In the genomic region with DNA sequence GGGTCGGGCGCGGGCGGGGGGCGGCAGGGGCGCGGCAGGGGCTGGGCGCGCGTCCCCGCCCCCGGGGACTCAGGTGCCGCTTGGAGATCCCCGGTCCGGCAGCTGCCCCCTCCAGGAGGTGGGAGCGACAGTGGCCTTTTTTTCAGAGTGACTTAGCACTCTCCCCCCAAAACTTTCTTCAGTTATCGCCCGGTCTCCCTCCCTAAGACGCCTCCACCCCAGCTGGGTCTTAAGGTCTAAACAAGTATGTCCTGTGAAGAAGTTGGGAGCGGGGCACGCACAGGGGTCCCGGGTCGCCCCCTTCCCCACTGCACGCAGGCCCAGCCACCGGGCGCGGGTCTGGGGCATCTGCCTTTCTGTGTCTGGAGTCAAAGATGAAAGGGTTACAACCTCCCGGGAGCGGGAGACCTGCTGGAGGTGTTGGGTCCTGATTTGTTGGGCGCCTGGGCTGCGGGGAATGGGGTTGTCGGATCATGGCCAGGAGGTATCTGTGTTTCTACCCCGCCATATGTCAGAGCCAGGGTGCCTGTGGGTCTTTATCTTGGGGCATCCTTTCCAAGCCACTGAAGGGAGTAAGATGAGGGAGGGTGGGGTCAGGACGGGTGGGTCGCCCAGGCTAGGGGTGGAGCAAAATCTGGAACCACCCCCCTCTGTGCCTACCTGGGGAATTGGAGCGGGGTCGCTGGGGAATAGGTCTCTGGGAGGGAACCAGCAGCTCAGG, we compare ENCODE assay signal across 9 cellular contexts. TPM values are rescaled to one million over a fixed set of nuclear protein-coding genes. Genes with fewer than 3 reads are reported as not detected.
DNase-seq lines count a peak whose midpoint lies in the region; ATAC-seq and TF ChIP-seq lines count a peak whose summit lies in the region.
"Had no signal": no experiment of that assay in that cellular context is flagged by ENCODE, and none has a peak within 500 bp of the region (broad histone marks: within the 10 kb centered on the region; RNA-seq: fewer than 3 reads in every experiment).

No MANE protein-coding gene starts in this region.

- H3K9ac ChIP-seq in OCI-LY3 (ENCODE audit: low read length) (peak overlapping the region; percentile 100), mesenchymal stem cell (ENCODE audit: low read length) (peak overlapping the region; percentile 70)

- no peak overlapping the region for H4K8ac ChIP-seq in mesenchymal stem cell (ENCODE audit: low read length)

- CTCF ChIA-PET in CD8-positive, alpha-beta memory T cell (lab: Charles Lee), result interaction anchor here (0.8 to 13.8 kb wide), 11 partner anchors 11 to 176 kb away, joined by 3 to 409 read pairs (median 8); partner anchors contain the start of genes ACBD4 and MAP3K14

- H3K79me2 ChIP-seq in OCI-LY3 (ENCODE audit: low read length), result peaks cover 61% of the 10 kb centered on the region

- no peak overlapping the region for H4K91ac ChIP-seq in mesenchymal stem cell (ENCODE audit: low read length)

- POLR2A ChIA-PET in CD8-positive, alpha-beta memory T cell (lab: Charles Lee), result interaction anchor here (0.6 to 13.4 kb wide), 10 partner anchors 8 to 962 kb away, joined by 3 to 189 read pairs (median 6); partner anchors contain the start of genes HEXIM1, HEXIM2 and MAP3K14

- peak overlapping the region; percentile 92 to 100 (median 100) for H3K27ac Mint-ChIP-seq in CD8-positive, alpha-beta memory T cell
- H3K27ac Mint-ChIP-seq in brain, result peak overlapping the region in 2 of 5 experiments; percentile 30 to 79

- peak overlapping the region; percentile 99 for H3K4me2 ChIP-seq in OCI-LY3 (ENCODE audit: low read length)
- peak overlapping the region; percentile 67 for H3K4me2 ChIP-seq in mesenchymal stem cell (ENCODE audit: low read length, poor library complexity, severe bottlenecking)

- no peak overlapping the region for H2AFZ ChIP-seq in OCI-LY3 (ENCODE audit: low read depth, low read length)
- no peak overlapping the region for H2AFZ ChIP-seq in mesenchymal stem cell (ENCODE audit: low read depth, low read length)

- TF ChIP-seq CTCF in OCI-LY3 (IDR thresholded peaks at IDR 0.05; ENCODE audit: low read depth, low read length) (no peak), brain (conservative IDR thresholded peaks at IDR 0.05) (no peak), tibial artery (IDR thresholded peaks at IDR 0.05) (no peak)

- no peak overlapping the region for H2BK15ac ChIP-seq in mesenchymal stem cell (ENCODE audit: low read depth, poor library complexity, severe bottlenecking)

- H2AK5ac ChIP-seq in mesenchymal stem cell (ENCODE audit: low read length, severe bottlenecking), result no peak overlapping the region

- peak in 3 of 5 donors; percentile 41 to 68 (median 55) for DNase-seq in CD8-positive, alpha-beta memory T cell
- DNase-seq in mesenchymal stem cell (no peak), tibial artery (peak in 1 of 2 donors; percentile 69), iPS-NIHi11 (ENCODE audit: low spot score) (no peak), SIG-M5 (lab: John Stamatoyannopoulos, UW) (no peak)

- intact Hi-C loops in tibial artery (cut with DNase I; ENCODE audit: low total_unique reads), result no loop called here

- H3K18ac ChIP-seq in mesenchymal stem cell (ENCODE audit: low read depth in 1 of 2, low read length in 2 of 2), result no peak overlapping the region

- peak overlapping the region; percentile 98 for H3K27ac ChIP-seq in CD8-positive, alpha-beta memory T cell (ENCODE audit: low read depth, low read length)
- H3K27ac ChIP-seq in OCI-LY3 (ENCODE audit: low read length) (peak overlapping the region; percentile 99), mesenchymal stem cell (ENCODE audit: low read length, poor library complexity, severe bottlenecking) (no peak overlapping the region), tibial artery (no peak overlapping the region)

- H3K4me3 Mint-ChIP-seq in CD8-positive, alpha-beta memory T cell, result peak overlapping the region; percentile 96 to 100 (median 99)
- peak overlapping the region; percentile 79 to 84 (median 82) for H3K4me3 Mint-ChIP-seq in brain

- H3K9me3 Mint-ChIP-seq in CD8-positive, alpha-beta memory T cell, result no peaks in the 10 kb centered on the region
- peaks cover 0 to 8% (median 0%) of the 10 kb centered on the region in 5 experiments for H3K9me3 Mint-ChIP-seq in brain

- no peak overlapping the region for H2BK12ac ChIP-seq in mesenchymal stem cell (ENCODE audit: low read length in 2 of 2)

- no peak for ATAC-seq in GM18498 (IDR thresholded peaks at IDR 0.05; ENCODE audit: unreplicated experiment)

- H3K4ac ChIP-seq in mesenchymal stem cell (ENCODE audit: low read depth in 1 of 2, low read length in 2 of 2), result no peak overlapping the region

- H3K27me3 ChIP-seq in CD8-positive, alpha-beta memory T cell (ENCODE audit: insufficient read depth, low read length, poor library complexity, severe bottlenecking), result no peaks in the 10 kb centered on the region
- H3K27me3 ChIP-seq in OCI-LY3 (ENCODE audit: low read depth, low read length), result no peaks in the 10 kb centered on the region
- peaks cover 18 to 27% of the 10 kb centered on the region in 2 experiments for H3K27me3 ChIP-seq in mesenchymal stem cell (ENCODE audit: control insufficient read depth in 1 of 2, insufficient read depth in 1 of 2, low read length in 2 of 2)
- H3K27me3 ChIP-seq in tibial artery, result peaks cover 0 to 43% of the 10 kb centered on the region in 2 donors

- H3K4me3 ChIP-seq in CD8-positive, alpha-beta memory T cell (ENCODE audit: low read length), result peak overlapping the region; percentile 95
- H3K4me3 ChIP-seq in OCI-LY3 (ENCODE audit: low read length) (peak overlapping the region; percentile 100), mesenchymal stem cell (ENCODE audit: insufficient read depth in 1 of 2, low read depth in 1 of 2, low read length in 2 of 2) (peak overlapping the region; percentile 61 to 77), tibial artery (peak overlapping the region; percentile 36 to 59)

- no peaks in the 10 kb centered on the region for H3K79me1 ChIP-seq in mesenchymal stem cell (replicated peaks; ENCODE audit: low read length, poor library complexity, severe bottlenecking)

- peaks cover 0 to 1% of the 10 kb centered on the region in 2 donors for H3K27me3 Mint-ChIP-seq in CD8-positive, alpha-beta memory T cell
- peaks cover 75% of the 10 kb centered on the region for H3K27me3 Mint-ChIP-seq in brain

- peaks cover 4 to 71% (median 4%) of the 10 kb centered on the region in 3 donors for H3K36me3 Mint-ChIP-seq in CD8-positive, alpha-beta memory T cell
- H3K36me3 Mint-ChIP-seq in brain, result no peaks in the 10 kb centered on the region

- H2BK5ac ChIP-seq in mesenchymal stem cell (ENCODE audit: low read depth, low read length, poor library complexity, severe bottlenecking), result no peak overlapping the region

- H2BK120ac ChIP-seq in mesenchymal stem cell (ENCODE audit: low read depth, low read length), result no peak overlapping the region

- no peaks in the 10 kb centered on the region for H4K20me1 ChIP-seq in OCI-LY3 (ENCODE audit: insufficient read depth, low read length)

- peaks cover 47 to 61% (median 56%) of the 10 kb centered on the region in 3 donors for H3K4me1 Mint-ChIP-seq in CD8-positive, alpha-beta memory T cell
- H3K4me1 Mint-ChIP-seq in brain, result peaks cover 55% of the 10 kb centered on the region

- no peaks in the 10 kb centered on the region for H3K9me3 ChIP-seq in CD8-positive, alpha-beta memory T cell (ENCODE audit: low read length)
- H3K9me3 ChIP-seq in OCI-LY3 (ENCODE audit: insufficient read depth, low read length) (no peaks in the 10 kb centered on the region), mesenchymal stem cell (ENCODE audit: control insufficient read depth, low read length) (no peaks in the 10 kb centered on the region), tibial artery (no peaks in the 10 kb centered on the region)

- peaks cover 51% of the 10 kb centered on the region for H3K4me1 ChIP-seq in CD8-positive, alpha-beta memory T cell (ENCODE audit: insufficient read depth, low read length)
- H3K4me1 ChIP-seq in OCI-LY3 (ENCODE audit: low read length) (peaks cover 47% of the 10 kb centered on the region), mesenchymal stem cell (ENCODE audit: control insufficient read depth, insufficient read depth, low read depth, low read length) (peaks cover 31% of the 10 kb centered on the region), tibial artery (peaks cover 0 to 19% (median 15%) of the 10 kb centered on the region in 4 donors)

- 6% methylated on average over 25 of the region's 37 CpGs for WGBS in mesenchymal stem cell

- peaks cover 3% of the 10 kb centered on the region for H3K36me3 ChIP-seq in CD8-positive, alpha-beta memory T cell (ENCODE audit: insufficient read depth, low read length)
- no peaks in the 10 kb centered on the region for H3K36me3 ChIP-seq in OCI-LY3 (replicated peaks; ENCODE audit: low read depth, low read length)
- H3K36me3 ChIP-seq in mesenchymal stem cell (ENCODE audit: control insufficient read depth in 1 of 2, insufficient read depth in 2 of 2, low read depth in 1 of 2, low read length in 2 of 2), result no peaks in the 10 kb centered on the region
- no peaks in the 10 kb centered on the region for H3K36me3 ChIP-seq in tibial artery

- no peak overlapping the region for H3K14ac ChIP-seq in mesenchymal stem cell (ENCODE audit: low read length in 2 of 2)

- no peak overlapping the region for H3K23ac ChIP-seq in mesenchymal stem cell (ENCODE audit: low read length in 2 of 2)

RNA-seq across cellular contexts. Expression of gene FMNL1, which starts 0.7 kb away (rescaled TPM):
- 100 to 1,000 TPM; 260 to 265 TPM for total RNA-seq in CD8-positive, alpha-beta memory T cell
- polyA plus RNA-seq in CD8-positive, alpha-beta memory T cell, result 58.6 TPM
- 26.1 TPM for polyA plus RNA-seq in brain (ENCODE audit: insufficient read depth, low read depth, low replicate concordance)
- 0.97 TPM for polyA plus RNA-seq in mesenchymal stem cell (2013, experiment 1 of 2)
- polyA plus RNA-seq in mesenchymal stem cell (2013, experiment 2 of 2), result 0.99 TPM

RNA-seq across cellular contexts. Expression of gene SPATA32, which starts 39.5 kb away (rescaled TPM):
- total RNA-seq in CD8-positive, alpha-beta memory T cell, result under 1 TPM in 1 of 2 experiments, not detected in 1; 0.15 TPM
- polyA plus RNA-seq in CD8-positive, alpha-beta memory T cell, result 0.33 TPM
- not detected for polyA plus RNA-seq in brain (ENCODE audit: insufficient read depth, low read depth, low replicate concordance)
- not detected for polyA plus RNA-seq in mesenchymal stem cell (2013, experiment 1 of 2)
- polyA plus RNA-seq in mesenchymal stem cell (2013, experiment 2 of 2), result not detected
- total RNA-seq: pulmonary artery endothelial cell had no signal

Comparison
In these comparisons a context has a peak if more than half of its experiments do, and no peak if none do; other contexts are left out.
1. DNase-seq: peak in CD8-positive, alpha-beta memory T cell (3 of 5); none in mesenchymal stem cell (single experiment), iPS-NIHi11 (single experiment) and SIG-M5 (single experiment).
2. H3K27ac ChIP-seq: peak in CD8-positive, alpha-beta memory T cell (single experiment) and OCI-LY3 (single experiment); none in mesenchymal stem cell (single experiment) and tibial artery (0 of 2).
3. H3K4me3 ChIP-seq: peak in every context shown above with its lines; median percentile 100 in OCI-LY3; 95 in CD8-positive, alpha-beta memory T cell; 69 in mesenchymal stem cell; 48 in tibial artery.